11 cellular contexts compared by ENCODE assay signal in the genomic region with DNA sequence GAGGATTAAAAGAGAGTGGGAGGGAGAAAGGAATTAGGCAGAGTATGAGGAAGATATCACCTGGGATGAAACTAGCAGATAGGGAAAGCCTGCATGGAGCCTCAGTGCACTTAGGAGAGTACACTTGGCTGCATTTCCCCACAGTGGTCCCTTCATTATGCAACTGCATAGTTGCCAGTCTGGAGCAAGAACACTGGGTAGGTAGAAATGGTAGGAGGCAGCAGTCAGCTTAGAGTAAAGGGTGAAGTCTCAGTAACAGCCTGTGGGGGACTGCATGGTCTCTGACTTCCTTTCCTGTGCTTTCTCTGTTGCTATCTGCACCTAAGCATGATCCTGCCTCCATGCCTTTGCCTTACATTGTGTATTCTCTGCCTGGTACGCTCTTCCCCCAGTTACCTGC. TPM values are rescaled to one million over a fixed set of nuclear protein-coding genes. Genes with fewer than 3 reads are reported as not detected.
DNase-seq lines count a peak whose midpoint lies in the region; ATAC-seq, FAIRE-seq and TF ChIP-seq lines count a peak whose summit lies in the region.
"Had no signal": no experiment of that assay in that cellular context is flagged by ENCODE, and none has a peak within 500 bp of the region (broad histone marks: within the 10 kb centered on the region; RNA-seq: fewer than 3 reads in every experiment).

No MANE protein-coding gene starts in this region.

- H3K36me3 ChIP-seq in mucosa of descending colon (ENCODE audit: low read depth) = no peaks in the 10 kb centered on the region

- intact Hi-C loops in mucosa of descending colon (cut with DNase I, micrococcal nuclease) (no loop called here), head of caudate nucleus (cut with DNase I) (no loop called here)

- TF ChIP-seq EP300 in A549 (IDR thresholded peaks at IDR 0.05) = no peak

- H3K27ac Mint-ChIP-seq in activated T-helper 17 cell treated with anti-CD3 and anti-CD28 coated beads, Interleukin-2, amount 50 U/mL, for 72 hours = peak overlapping the region; percentile 51

- H3K4me3 Mint-ChIP-seq in activated T-helper 17 cell treated with anti-CD3 and anti-CD28 coated beads, Interleukin-2, amount 50 U/mL, for 72 hours = peak overlapping the region; percentile 57

- no peaks in the 10 kb centered on the region for H3K27me3 Mint-ChIP-seq in activated T-helper 17 cell treated with anti-CD3 and anti-CD28 coated beads, Interleukin-2, amount 50 U/mL, for 72 hours

- no peak overlapping the region for H3K4me3 ChIP-seq in A549
- no peak overlapping the region for H3K4me3 ChIP-seq in mucosa of descending colon

- no peak for TF ChIP-seq RAD21 in A549 (conservative IDR thresholded peaks at IDR 0.05 in 1 of 2, IDR thresholded peaks at IDR 0.05 in 1 of 2)

- ATAC-seq in A549 (peak; percentile 56 to 59; a peak in 5 of 6 replicates), GM18505 (IDR thresholded peaks at IDR 0.05; ENCODE audit: unreplicated experiment) (peak; percentile 51), HG02938 (IDR thresholded peaks at IDR 0.05; ENCODE audit: unreplicated experiment) (peak; percentile 57), mucosa of descending colon (no peak)
- peak; percentile 33 for ATAC-seq in activated T-helper 17 cell treated with anti-CD3 and anti-CD28 coated beads, Interleukin-2, amount 50 U/mL, for 72 hours (replicated peaks)

- CTCF ChIA-PET in A549 (lab: Yijun Ruan, JAX) = no interaction called here

- no peak for TF ChIP-seq POLR2A in A549 (IDR thresholded peaks at IDR 0.05; ENCODE audit: low read length)
- no peak for TF ChIP-seq POLR2A in GM18505 (IDR thresholded peaks at IDR 0.05; ENCODE audit: borderline replicate concordance, extremely low read depth, insufficient read depth, insufficient read length)

- H3K9me3 ChIP-seq in A549 (no peaks in the 10 kb centered on the region), mucosa of descending colon (no peaks in the 10 kb centered on the region)

- no peak for DNase-seq in A549 (ENCODE audit: low read depth in 1 of 2, low spot score in 1 of 2)
- no peak for DNase-seq in mucosa of descending colon
- DNase-seq in stimulated activated naive CD4-positive, alpha-beta T cell (lab: John Stamatoyannopoulos, UW) = no peak
- no peak for DNase-seq in head of caudate nucleus
- DNase-seq in NCI-H774 (lab: John Stamatoyannopoulos, UW) = no peak
- DNase-seq: activated CD8-positive, alpha-beta memory T cell treated with anti-CD3 and anti-CD28 coated beads for 24 hours had no signal

- no peak overlapping the region for H3K27ac ChIP-seq in A549
- H3K27ac ChIP-seq: KMS-11 had no signal

- no peak overlapping the region for H3K4me2 ChIP-seq in A549
- H3K4me2 ChIP-seq: KMS-11 had no signal

- H3K4me1 ChIP-seq in A549 (peaks cover 6% of the 10 kb centered on the region; the same call in 2 of the 3 replicates), mucosa of descending colon (ENCODE audit: low read depth) (peaks cover 5% of the 10 kb centered on the region)

- POLR2A ChIA-PET in A549 (lab: Yijun Ruan, JAX) = no interaction called here

- WGBS in A549 (ENCODE audit: missing lambda C conversion rate) = 0% methylated on average over 1 of the region's 1 CpG

- no peaks in the 10 kb centered on the region for H3K36me3 Mint-ChIP-seq in activated T-helper 17 cell treated with anti-CD3 and anti-CD28 coated beads, Interleukin-2, amount 50 U/mL, for 72 hours (ENCODE audit: low read depth)

- peaks cover 55% of the 10 kb centered on the region for H3K4me1 Mint-ChIP-seq in activated T-helper 17 cell treated with anti-CD3 and anti-CD28 coated beads, Interleukin-2, amount 50 U/mL, for 72 hours

- FAIRE-seq in A549 (lab: Jason Lieb, UNC) = no peak
- FAIRE-seq: colon had no signal

- no peaks in the 10 kb centered on the region for H3K9me3 Mint-ChIP-seq in activated T-helper 17 cell treated with anti-CD3 and anti-CD28 coated beads, Interleukin-2, amount 50 U/mL, for 72 hours

- TF ChIP-seq CTCF in A549 (IDR thresholded peaks at IDR 0.05) (no peak), mucosa of descending colon (IDR thresholded peaks at IDR 0.05) (no peak)

TF ChIP-seq in A549, 52 proteins besides CTCF, POLR2A, EP300 and RAD21:
- TF ChIP-seq CEBPB (IDR thresholded peaks at IDR 0.05) (no peak), ZNF302 (CRISPR knock-in tag; IDR thresholded peaks at IDR 0.05) (no peak), HOXA7 (CRISPR knock-in tag; IDR thresholded peaks at IDR 0.05) (no peak), NFE2L2 (conservative IDR thresholded peaks at IDR 0.05; ENCODE audit: low read length) (no peak), EHF (CRISPR knock-in tag; IDR thresholded peaks at IDR 0.05) (no peak), NR3C1 (IDR thresholded peaks at IDR 0.05) (no peak), SMC3 (IDR thresholded peaks at IDR 0.05) (no peak), ZFP36 (IDR thresholded peaks at IDR 0.05; ENCODE audit: borderline replicate concordance, partially characterized antibody) (no peak), ESRRA (IDR thresholded peaks at IDR 0.05; ENCODE audit: borderline replicate concordance, low read length) (no peak), JUNB (IDR thresholded peaks at IDR 0.05) (no peak), MAZ (IDR thresholded peaks at IDR 0.05; ENCODE audit: borderline replicate concordance, low read depth, low read length) (no peak)
- TF ChIP-seq, protein P1, sequence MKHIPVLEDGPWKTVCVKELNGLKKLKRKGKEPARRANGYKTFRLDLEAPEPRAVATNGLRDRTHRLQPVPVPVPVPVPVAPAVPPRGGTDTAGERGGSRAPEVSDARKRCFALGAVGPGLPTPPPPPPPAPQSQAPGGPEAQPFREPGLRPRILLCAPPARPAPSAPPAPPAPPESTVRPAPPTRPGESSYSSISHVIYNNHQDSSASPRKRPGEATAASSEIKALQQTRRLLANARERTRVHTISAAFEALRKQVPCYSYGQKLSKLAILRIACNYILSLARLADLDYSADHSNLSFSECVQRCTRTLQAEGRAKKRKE (CRISPR knock-in tag; IDR thresholded peaks at IDR 0.05; ENCODE audit: low read depth) = no peak

RNA-seq across cellular contexts. Expression of gene PCGF5, which starts 14.0 kb away (rescaled TPM):
- polyA plus RNA-seq in A549 (2011; rRNA removed) = 37.9 and 39.9 TPM in 2 replicates
- polyA plus RNA-seq in A549 (2012; cell fraction: cytosol; rRNA removed) = 25.8 and 29.5 TPM in 2 replicates
- polyA plus RNA-seq in A549 (2012; cell fraction: nucleus; rRNA removed) = 9.1 and 15.0 TPM in 2 replicates
- 26.3 to 29.2 TPM (median 28.5 TPM) in 3 replicates for polyA plus RNA-seq in A549 (2017; fragmentation: RNase III; extraction: RNeasy Plus Mini Kit Qiagen cat#74134 plus additional on column Dnase treatment)
- 23.8 and 27.4 TPM in 2 replicates for polyA minus RNA-seq in A549 (2011; rRNA and poly(A)+ RNA removed)
- total RNA-seq in activated T-helper 17 cell treated with anti-CD3 and anti-CD28 coated beads, Interleukin-2, amount 50 U/mL, for 72 hours = 10 to 100 TPM; 32.9 to 37.3 TPM
- 10 to 100 TPM; 65.0 to 76.1 (median 65.8) TPM for total RNA-seq in mucosa of descending colon
